7 cellular contexts compared by ENCODE assay signal in the genomic region with DNA sequence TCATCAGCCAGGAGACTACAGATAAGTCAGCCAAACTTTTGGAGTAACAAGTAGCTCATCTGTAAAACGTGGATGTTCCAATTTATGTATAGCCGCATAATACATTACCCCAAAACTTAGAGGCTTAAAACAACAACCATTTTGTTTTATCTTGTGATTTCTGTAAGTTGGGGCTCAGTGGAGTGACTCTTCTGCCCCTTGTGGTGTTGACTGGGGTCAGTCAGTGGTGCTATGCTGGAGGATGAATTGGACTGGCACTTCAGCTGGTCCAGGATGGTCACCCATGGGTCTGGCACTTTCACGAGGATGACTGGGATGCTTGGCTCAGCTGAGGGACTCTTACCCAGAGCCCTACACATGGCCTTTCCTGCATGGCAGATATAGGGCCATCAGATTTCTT.
"Had no signal": no experiment of that assay in that cellular context is flagged by ENCODE, and none has a peak within 500 bp of the region (broad histone marks: within the 10 kb centered on the region; RNA-seq: fewer than 3 reads in every experiment).

No MANE protein-coding gene starts in this region.

- H3K27ac ChIP-seq: HL-60, KMS-11 had no signal

- H3K4me2 ChIP-seq: KMS-11 had no signal

- ATAC-seq: K562 had no signal

- DNase-seq: IMR-90, KBM-7 had no signal

- H3K9ac ChIP-seq: KMS-11 had no signal

- H3K27me3 Mint-ChIP-seq: IgD-negative memory B cell had no signal

- H3K4me3 ChIP-seq: K562 had no signal

- FAIRE-seq: HTR-8/SVneo, K562 had no signal

- H3K4me3 Mint-ChIP-seq: IgD-negative memory B cell had no signal

- H3K27ac Mint-ChIP-seq: IgD-negative memory B cell had no signal

- H3K4me1 Mint-ChIP-seq: IgD-negative memory B cell had no signal
